8 cellular contexts compared by ENCODE assay signal in genomic region chr11:76626921-76627391, GRCh38. TPM values are rescaled to one million over a fixed set of nuclear protein-coding genes. Genes with fewer than 3 reads are reported as not detected.
DNase-seq lines count a peak whose midpoint lies in the region; ATAC-seq and TF ChIP-seq lines count a peak whose summit lies in the region.

No MANE protein-coding gene starts in this region.

- POLR2A ChIA-PET in Caco-2 (lab: Charles Lee): no interaction called here

- peaks cover 4% of the 10 kb centered on the region for H3F3A ChIP-seq in DOHH2 (ENCODE audit: control insufficient read depth, insufficient read depth)

- H3K27ac Mint-ChIP-seq in Caco-2 (ENCODE audit: unreplicated experiment): no peak overlapping the region

- no peaks in the 10 kb centered on the region for H3K79me2 ChIP-seq in DOHH2 (ENCODE audit: control insufficient read depth, low read length)
- H3K79me2 ChIP-seq in osteoblast (ENCODE audit: insufficient read depth, low read length): no peaks in the 10 kb centered on the region

- no peak overlapping the region for H2AFZ ChIP-seq in osteoblast (ENCODE audit: low read length)

- H3K9me2 ChIP-seq in DOHH2 (replicated peaks; ENCODE audit: control insufficient read depth, low read length): no peaks in the 10 kb centered on the region

- peak overlapping the region; percentile 62 for H3K4me2 ChIP-seq in DOHH2 (ENCODE audit: low read length)
- H3K4me2 ChIP-seq in osteoblast (ENCODE audit: insufficient read depth, low read length): no peak overlapping the region

- H3K9me3 Mint-ChIP-seq in Caco-2 (ENCODE audit: unreplicated experiment): peaks cover 10% of the 10 kb centered on the region

- H3K4me1 Mint-ChIP-seq in Caco-2 (ENCODE audit: low read depth, unreplicated experiment): peaks cover 7% of the 10 kb centered on the region

- H3K27me3 ChIP-seq in DOHH2 (ENCODE audit: control insufficient read depth, low read length): no peaks in the 10 kb centered on the region
- H3K27me3 ChIP-seq in osteoblast (ENCODE audit: insufficient read depth, low read length): no peaks in the 10 kb centered on the region
- no peaks in the 10 kb centered on the region for H3K27me3 ChIP-seq in Caco-2 (replicated peaks; ENCODE audit: control insufficient read depth, insufficient read depth, low read length)
- H3K27me3 ChIP-seq in thyroid gland: no peaks in the 10 kb centered on the region

- no peaks in the 10 kb centered on the region; the same call in 1 of the 2 replicates for H3K36me3 ChIP-seq in DOHH2 (ENCODE audit: control insufficient read depth, low read length)
- H3K36me3 ChIP-seq in osteoblast (ENCODE audit: insufficient read depth, low read length): no peaks in the 10 kb centered on the region
- no peaks in the 10 kb centered on the region for H3K36me3 ChIP-seq in Caco-2 (ENCODE audit: control insufficient read depth, insufficient read depth, low read length)
- no peaks in the 10 kb centered on the region for H3K36me3 ChIP-seq in thyroid gland

- intact Hi-C loops in Caco-2 (cut with micrococcal nuclease; ENCODE audit: unreplicated experiment) (no loop called here), thyroid gland (cut with DNase I) (no loop called here)

- H3K36me3 Mint-ChIP-seq in Caco-2 (ENCODE audit: insufficient read depth, unreplicated experiment): no peaks in the 10 kb centered on the region

- H3K27me3 Mint-ChIP-seq in Caco-2 (ENCODE audit: insufficient read depth, unreplicated experiment): no peaks in the 10 kb centered on the region

- H3K9me3 ChIP-seq in DOHH2 (ENCODE audit: control insufficient read depth, insufficient read depth, low read length): no peaks in the 10 kb centered on the region
- peaks cover 4% of the 10 kb centered on the region for H3K9me3 ChIP-seq in osteoblast (ENCODE audit: low read depth, low read length)
- H3K9me3 ChIP-seq in Caco-2: peaks cover 5% of the 10 kb centered on the region
- no peaks in the 10 kb centered on the region for H3K9me3 ChIP-seq in thyroid gland

- TF ChIP-seq POLR2A in thyroid gland (IDR thresholded peaks at IDR 0.05): no peak

- H3K4me3 Mint-ChIP-seq in Caco-2 (ENCODE audit: unreplicated experiment): no peak overlapping the region

- H4K20me1 ChIP-seq in DOHH2 (ENCODE audit: control insufficient read depth, insufficient read depth, low read depth, low read length) (no peaks in the 10 kb centered on the region), osteoblast (ENCODE audit: insufficient read depth, low read length) (no peaks in the 10 kb centered on the region)

- WGBS in thyroid gland, 2 donors: 79 to 82% methylated on average over 6 of the region's 6 CpGs

- BruUV-seq in Caco-2 (replicated peaks; lab: Mats Ljungman, UMichigan): no TSS peak

- peak; percentile 32 for DNase-seq in activated CD4-positive, CD25-positive, alpha-beta regulatory T cell treated with anti-CD3 and anti-CD28 coated beads, Interleukin-2, amount 50 U/mL, for 16 hours (ENCODE audit: low read depth, low spot score)
- DNase-seq in osteoblast (ENCODE audit: insufficient read length, low spot score, missing footprints): peak; percentile 77
- DNase-seq in Caco-2: no peak
- DNase-seq in thyroid gland: no peak
- DNase-seq in NCI-H446 (lab: John Stamatoyannopoulos, UW): no peak

- peak; percentile 89 for ATAC-seq in GM19452 (IDR thresholded peaks at IDR 0.05; ENCODE audit: unreplicated experiment)
- peak; percentile 80 for ATAC-seq in HG03439 (IDR thresholded peaks at IDR 0.05; ENCODE audit: unreplicated experiment)

- H3K4me3 ChIP-seq in DOHH2 (ENCODE audit: low read length) (peak overlapping the region; percentile 45), osteoblast (ENCODE audit: insufficient read depth, low read length) (no peak overlapping the region), Caco-2 (ENCODE audit: low read depth, low read length) (no peak overlapping the region), thyroid gland (replicated peaks in 1 of 3) (no peak overlapping the region)

- peaks cover 58% of the 10 kb centered on the region for H3K4me1 ChIP-seq in DOHH2 (ENCODE audit: control insufficient read depth, low read length)
- H3K4me1 ChIP-seq in osteoblast (ENCODE audit: insufficient read depth, low read length): peaks cover 35% of the 10 kb centered on the region
- H3K4me1 ChIP-seq in Caco-2: peaks cover 13% of the 10 kb centered on the region
- H3K4me1 ChIP-seq in thyroid gland: peaks cover 0 to 11% of the 10 kb centered on the region in 2 donors

- no peak for TF ChIP-seq CTCF in DOHH2 (IDR thresholded peaks at IDR 0.05; ENCODE audit: low read depth, low read length, poor library complexity, severe bottlenecking)
- no peak for TF ChIP-seq CTCF in osteoblast (IDR thresholded peaks at IDR 0.05; ENCODE audit: extremely low read depth, low read depth, low read length)
- no peak for TF ChIP-seq CTCF in Caco-2 (IDR thresholded peaks at IDR 0.05; ENCODE audit: insufficient read depth in 1 of 2, low read depth in 1 of 2, low read length in 1 of 2, severe bottlenecking in 1 of 2, unreplicated experiment in 1 of 2)
- no peak for TF ChIP-seq CTCF in thyroid gland (IDR thresholded peaks at IDR 0.05)

- CTCF ChIA-PET in Caco-2 (lab: Charles Lee): no interaction called here

- no peak overlapping the region for H3K27ac ChIP-seq in DOHH2 (ENCODE audit: low read depth, low read length)
- no peak overlapping the region for H3K27ac ChIP-seq in osteoblast (ENCODE audit: low read depth, low read length)
- H3K27ac ChIP-seq in thyroid gland: no peak overlapping the region

RNA-seq across cellular contexts. Expression of gene LRRC32, which starts 43.6 kb away (rescaled TPM):
- total RNA-seq in osteoblast: 37.6 and 41.3 TPM in 2 replicates
- 0.27 and 0.84 TPM in 2 replicates for total RNA-seq in Caco-2 (2022)
- 10 to 100 TPM; 15.6 to 42.5 (median 17.9) TPM for total RNA-seq in thyroid gland

Comparison
In these comparisons a context has a peak if more than half of its experiments do, and no peak if none do; other contexts are left out.
1. DNase-seq: peak in activated CD4-positive, CD25-positive, alpha-beta regulatory T cell treated with anti-CD3 and anti-CD28 coated beads, Interleukin-2, amount 50 U/mL, for 16 hours (single experiment) and osteoblast (single experiment); none in Caco-2 (0 of 2), thyroid gland (0 of 2) and NCI-H446 (0 of 2).